Comparison of ENCODE assay signal across 25 cellular contexts in the genomic region with DNA sequence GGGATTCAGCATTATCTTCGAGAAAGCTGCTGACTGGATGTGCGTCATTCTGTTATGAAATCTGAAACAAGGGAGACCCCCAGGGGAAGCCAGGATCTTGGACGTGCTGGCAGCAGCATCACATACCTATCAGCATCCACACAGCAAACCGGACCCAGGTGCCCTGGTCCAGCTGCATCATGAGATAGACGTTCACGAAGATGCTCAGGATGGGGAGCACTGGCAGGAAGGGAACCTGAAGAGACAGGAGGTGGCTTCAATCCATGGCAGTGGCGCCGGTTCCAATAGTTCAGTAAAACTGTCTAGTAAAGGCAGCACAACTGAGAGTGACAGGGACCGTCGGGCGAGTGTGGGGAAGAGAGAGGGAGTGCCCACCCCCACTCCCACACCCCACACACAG.
"Had no signal": no experiment of that assay in that cellular context is flagged by ENCODE, and none has a peak within 500 bp of the region (broad histone marks: within the 10 kb centered on the region; RNA-seq: fewer than 3 reads in every experiment).

No MANE protein-coding gene starts in this region.

- DNase-seq: activated CD4-positive, alpha-beta T cell treated with anti-CD3 and anti-CD28 coated beads, Interleukin-2, amount 10 ng/mL, durations not matched to agents 24 days and 14 days; activated CD4-positive, alpha-beta T cell treated with anti-CD3 and anti-CD28 coated beads, Interleukin-2, amount 50 U/mL, for 4 hours; activated CD8-positive, alpha-beta T cell treated with anti-CD3 and anti-CD28 coated beads for 36 hours; activated gamma-delta T cell treated with Interleukin-2 at 50 U/mL for 16 hours; activated naive CD4-positive, alpha-beta T cell treated with anti-CD3 and anti-CD28 coated beads for 36 hours; activated naive CD8-positive, alpha-beta T cell treated with anti-CD3 and anti-CD28 coated beads for 36 hours; activated T-cell treated with anti-CD3 and anti-CD28 coated beads, Interleukin-2, amount 50 U/mL, for 4 hours; amniotic stem cell; MM.1S; MV-4-11; NCI-H1092; NCI-H1436 treated with DMSO at 0.1 percent for 48 hours; NCI-H187 treated with DMSO at 0.1 percent for 48 hours; NCI-H2081; NCI-H226; NCI-H524 treated with DMSO at 0.1 percent for 48 hours; SHP77 treated with DMSO at 0.1 percent for 48 hours; SK-N-SH had no signal

- H3K27ac Mint-ChIP-seq: activated CD4-positive, alpha-beta T cell treated with anti-CD3 and anti-CD28 coated beads, Interleukin-2, amount 10 ng/mL, durations not matched to agents 24 days and 14 days; activated CD8-positive, alpha-beta T cell treated with anti-CD3 and anti-CD28 coated beads for 36 hours; activated naive CD8-positive, alpha-beta T cell treated with anti-CD3 and anti-CD28 coated beads for 36 hours; activated T-helper 1 cell treated with anti-CD3 and anti-CD28 coated beads, Interleukin-12 subunit alpha, Interleukin-12 subunit beta, Interleukin-2, Interleukin-4 antibody, amounts not matched to agents 30 ng/mL and 10 ng/mL and 1 ng/mL, durations not matched to agents 14 hours and 24 hours and 36 hours; T-helper 1 cell treated with Interleukin-12 subunit alpha and Interleukin-12 subunit beta and Interleukin-4 antibody, amounts not matched to agents 30 μg/mL and 1 μg/mL, for 36 hours; T-helper 2 cell treated with Interferon-gamma antibody and Interleukin-4, amounts not matched to agents 5 μg/mL and 100 μg/mL, for 36 hours had no signal

- H3K27me3 Mint-ChIP-seq: activated CD4-positive, alpha-beta T cell treated with anti-CD3 and anti-CD28 coated beads, Interleukin-2, amount 10 ng/mL, durations not matched to agents 24 days and 14 days; activated CD8-positive, alpha-beta T cell treated with anti-CD3 and anti-CD28 coated beads for 36 hours; activated naive CD8-positive, alpha-beta T cell treated with anti-CD3 and anti-CD28 coated beads for 36 hours had no signal

- H3K9me3 Mint-ChIP-seq: activated CD4-positive, alpha-beta T cell treated with anti-CD3 and anti-CD28 coated beads, Interleukin-2, amount 10 ng/mL, durations not matched to agents 24 days and 14 days; activated CD8-positive, alpha-beta T cell treated with anti-CD3 and anti-CD28 coated beads for 36 hours; activated naive CD4-positive, alpha-beta T cell treated with anti-CD3 and anti-CD28 coated beads for 36 hours; activated naive CD8-positive, alpha-beta T cell treated with anti-CD3 and anti-CD28 coated beads for 36 hours; activated T-cell treated with anti-CD3 and anti-CD28 coated beads, Interleukin-2, amount 50 U/mL, for 4 hours; activated T-helper 1 cell treated with anti-CD3 and anti-CD28 coated beads, Interleukin-12 subunit alpha, Interleukin-12 subunit beta, Interleukin-2, Interleukin-4 antibody, amounts not matched to agents 30 ng/mL and 10 ng/mL and 1 ng/mL, durations not matched to agents 14 hours and 24 hours and 36 hours; T-helper 1 cell treated with Interleukin-12 subunit alpha and Interleukin-12 subunit beta and Interleukin-4 antibody, amounts not matched to agents 30 μg/mL and 1 μg/mL, for 36 hours; T-helper 2 cell treated with Interferon-gamma antibody and Interleukin-4, amounts not matched to agents 5 μg/mL and 100 μg/mL, for 36 hours had no signal

- H3K27me3 ChIP-seq: breast epithelium, SJSA1 had no signal

- H3K27ac ChIP-seq: breast epithelium, KMS-11, SJSA1 had no signal

- H3K9me3 ChIP-seq: breast epithelium, SJSA1, SK-N-SH had no signal

- H3K4me3 Mint-ChIP-seq: activated CD4-positive, alpha-beta T cell treated with anti-CD3 and anti-CD28 coated beads, Interleukin-2, amount 10 ng/mL, durations not matched to agents 24 days and 14 days; activated CD8-positive, alpha-beta T cell treated with anti-CD3 and anti-CD28 coated beads for 36 hours; activated naive CD4-positive, alpha-beta T cell treated with anti-CD3 and anti-CD28 coated beads for 36 hours; activated naive CD8-positive, alpha-beta T cell treated with anti-CD3 and anti-CD28 coated beads for 36 hours; activated T-cell treated with anti-CD3 and anti-CD28 coated beads, Interleukin-2, amount 50 U/mL, for 4 hours; activated T-helper 1 cell treated with anti-CD3 and anti-CD28 coated beads, Interleukin-12 subunit alpha, Interleukin-12 subunit beta, Interleukin-2, Interleukin-4 antibody, amounts not matched to agents 30 ng/mL and 10 ng/mL and 1 ng/mL, durations not matched to agents 14 hours and 24 hours and 36 hours; T-helper 1 cell treated with Interleukin-12 subunit alpha and Interleukin-12 subunit beta and Interleukin-4 antibody, amounts not matched to agents 30 μg/mL and 1 μg/mL, for 36 hours; T-helper 2 cell treated with Interferon-gamma antibody and Interleukin-4, amounts not matched to agents 5 μg/mL and 100 μg/mL, for 36 hours had no signal

- H3K4me3 ChIP-seq: breast epithelium, SJSA1 had no signal

- H3K36me3 ChIP-seq: breast epithelium had no signal

- H3K4me1 ChIP-seq: breast epithelium had no signal

- ATAC-seq: activated CD8-positive, alpha-beta T cell treated with anti-CD3 and anti-CD28 coated beads for 36 hours; activated T-cell treated with anti-CD3 and anti-CD28 coated beads, Interleukin-2, amount 50 U/mL, for 4 hours; Panc1 had no signal
